ENCODE assay signal across 26 cellular contexts in genomic region chr2:88176352-88176952, GRCh38. TPM values are rescaled to one million over a fixed set of nuclear protein-coding genes. Genes with fewer than 3 reads are reported as not detected.
A peak's percentile ranks its signal among the peaks of the same experiment; 100 is the strongest.
DNase-seq lines count a peak whose midpoint lies in the region; ATAC-seq and TF ChIP-seq lines count a peak whose summit lies in the region.
"Had no signal": no experiment of that assay in that cellular context is flagged by ENCODE, and none has a peak within 500 bp of the region (broad histone marks: within the 10 kb centered on the region; RNA-seq: fewer than 3 reads in every experiment).

No MANE protein-coding gene starts in this region.

- 47 to 72% (median 59%) methylated on average over 2 of the region's 2 CpGs for WGBS in heart left ventricle, 4 donors
- WGBS in ovary, 3 donors = 86 to 91% (median 89%) methylated on average over 2 of the region's 2 CpGs

- ATAC-seq in Right ventricle myocardium inferior (peak; percentile 59), left cardiac atrium (no peak), heart left ventricle (peak; percentile 50 to 71 (median 58)), HG02623 (IDR thresholded peaks at IDR 0.05; ENCODE audit: unreplicated experiment) (no peak)
- ATAC-seq: activated T-cell treated with anti-CD3 and anti-CD28 coated beads, Interleukin-2, amount 50 U/mL, for 4 hours; left lobe of liver; naive thymus-derived CD4-positive, alpha-beta T cell had no signal

- H3K4me3 ChIP-seq in heart left ventricle = no peak overlapping the region
- no peak overlapping the region for H3K4me3 ChIP-seq in ovary
- H3K4me3 ChIP-seq: BLaER1 treated with 17β-estradiol and CSF1 and Interleukin-3, amounts not matched to agents 10 nM and 100 nM; SK-N-MC; smooth muscle cell had no signal

- TF ChIP-seq POLR2A in heart left ventricle (IDR thresholded peaks at IDR 0.05) (no peak), ovary (IDR thresholded peaks at IDR 0.05) (no peak)

- intact Hi-C loops in Right ventricle myocardium inferior (cut with DNase I) = no loop called here
- intact Hi-C loops in left cardiac atrium (cut with DNase I) = no loop called here
- intact Hi-C loops in heart left ventricle (cut with DNase I) = no loop called here
- intact Hi-C loops in ovary (cut with DNase I) = loop anchor here in 1 of 4 donors (10.0 kb wide), 1 partner anchor 112 kb away; the partner anchor contains the start of gene SMYD1

- peaks cover 0 to 3% (median 0%) of the 10 kb centered on the region in 9 donors for H3K36me3 ChIP-seq in heart left ventricle
- H3K36me3 ChIP-seq in ovary = no peaks in the 10 kb centered on the region
- H3K36me3 ChIP-seq: BLaER1 treated with 17β-estradiol and CSF1 and Interleukin-3, amounts not matched to agents 10 nM and 100 nM had no signal

- no peaks in the 10 kb centered on the region for H3K27me3 ChIP-seq in heart left ventricle
- H3K27me3 ChIP-seq in ovary = no peaks in the 10 kb centered on the region
- H3K27me3 ChIP-seq: BLaER1 treated with 17β-estradiol and CSF1 and Interleukin-3, amounts not matched to agents 10 nM and 100 nM had no signal

- H3K27ac ChIP-seq in heart left ventricle (peak overlapping the region; percentile 41 to 81 (median 53)), ovary (no peak overlapping the region)
- H3K27ac ChIP-seq: BLaER1 treated with 17β-estradiol and CSF1 and Interleukin-3, amounts not matched to agents 10 nM and 100 nM; SK-N-MC had no signal

- TF ChIP-seq CTCF in heart left ventricle (IDR thresholded peaks at IDR 0.05) (no peak), ovary (IDR thresholded peaks at IDR 0.05) (no peak)

- TF ChIP-seq EP300 in ovary (IDR thresholded peaks at IDR 0.05) = no peak

- DNase-seq in Right ventricle myocardium inferior (ENCODE audit: missing footprints) (no peak), left cardiac atrium (no peak), NCI-H2107 (lab: John Stamatoyannopoulos, UW) (peak; percentile 49), heart left ventricle (no peak), inferior parietal cortex (ENCODE audit: extremely low spot score) (no peak), SIG-M5 (lab: John Stamatoyannopoulos, UW) (no peak), ovary (no peak)
- DNase-seq: ACHN; activated T-cell treated with anti-CD3 and anti-CD28 coated beads, Interleukin-2, amount 50 U/mL, for 4 hours; Calu3; effector CD8-positive, alpha-beta T cell; erythroblast; HCEC 1CT; IMR-90; naive thymus-derived CD4-positive, alpha-beta T cell; NCI-H187; NCI-H446 treated with DMSO at 0.1 percent for 48 hours; nucleus accumbens; substantia nigra had no signal

- H3K4me1 ChIP-seq in heart left ventricle (peaks cover 0 to 29% (median 4%) of the 10 kb centered on the region in 12 donors), ovary (ENCODE audit: insufficient read depth) (peaks cover under 1% of the 10 kb centered on the region)

- no peaks in the 10 kb centered on the region for H3K9me3 ChIP-seq in heart left ventricle
- H3K9me3 ChIP-seq in ovary = no peaks in the 10 kb centered on the region

RNA-seq across cellular contexts. Expression of gene THNSL2, which starts 6.3 kb away (rescaled TPM):
- total RNA-seq in Right ventricle myocardium inferior (31.2 TPM), left cardiac atrium (10 to 100 TPM; 21.8 to 24.5 TPM), heart left ventricle (10 to 100 TPM in 8 of 9 donors, 1 to 10 TPM in 1; 2.4 to 45.0 (median 17.0) TPM), ovary (10 to 100 TPM; 15.7 to 26.3 (median 23.2) TPM)
- polyA plus RNA-seq in heart left ventricle (10 to 100 TPM in 1 of 2 donors, 1 to 10 TPM in 1; 9.6 to 19.7 TPM), ovary (10 to 100 TPM; 26.3 to 42.1 TPM)
- total RNA-seq: IMR-90 had no signal
- polyA plus RNA-seq: IMR-90 had no signal

RNA-seq across cellular contexts. Expression of gene FABP1, which starts 48.6 kb away (rescaled TPM):
- total RNA-seq in Right ventricle myocardium inferior = not detected
- not detected for total RNA-seq in left cardiac atrium
- not detected for total RNA-seq in heart left ventricle
- polyA plus RNA-seq in heart left ventricle = 1 to 10 TPM in 1 of 2 donors, under 1 TPM in 1; 0.99 to 1.2 TPM
- total RNA-seq in ovary = 1 to 10 TPM in 2 of 7 donors, under 1 TPM in 1, not detected in 4; 0.50 to 1.9 (median 1.3) TPM
- polyA plus RNA-seq in ovary = under 1 TPM in 1 of 2 donors, not detected in 1; 0.46 TPM
- total RNA-seq: Calu3; fibroblast of villous mesenchyme; IMR-90; naive thymus-derived CD4-positive, alpha-beta T cell; smooth muscle cell; ureter had no signal
- polyA plus RNA-seq: IMR-90; naive thymus-derived CD4-positive, alpha-beta T cell had no signal

Comparison
In these comparisons a context has a peak if more than half of its experiments do, and no peak if none do; other contexts are left out.
1. ATAC-seq: peak in Right ventricle myocardium inferior (single experiment) and heart left ventricle (4 of 4); none in left cardiac atrium (0 of 2) and HG02623 (single experiment).
2. H3K27ac ChIP-seq: peak in heart left ventricle (12 of 12); none in ovary (0 of 2).